Comparison of ENCODE assay signal across 28 cellular contexts in genomic region chr1:213032651-213033050, GRCh38.
"Had no signal": no experiment of that assay in that cellular context is flagged by ENCODE, and none has a peak within 500 bp of the region (broad histone marks: within the 10 kb centered on the region; RNA-seq: fewer than 3 reads in every experiment).

No MANE protein-coding gene starts in this region.

- H3K4me3 ChIP-seq: body of pancreas, breast epithelium had no signal

- H3K9me3 ChIP-seq: body of pancreas, breast epithelium had no signal

- H3K27ac ChIP-seq: body of pancreas, brain microvascular endothelial cell, breast epithelium, VCaP had no signal

- H3K36me3 ChIP-seq: brain microvascular endothelial cell, breast epithelium had no signal

- H3K4me1 ChIP-seq: body of pancreas, breast epithelium had no signal

- H3K27me3 ChIP-seq: body of pancreas, brain microvascular endothelial cell had no signal

- DNase-seq: activated B cell treated with CpG ODN at 0.5 μM for 24 hours; activated CD4-positive, alpha-beta memory T cell treated with anti-CD3 and anti-CD28 coated beads for 36 hours; activated CD4-positive, alpha-beta T cell treated with anti-CD3 and anti-CD28 coated beads for 4 hours; activated CD4-positive, alpha-beta T cell treated with anti-CD3 and anti-CD28 coated beads, Interleukin-2, amount 10 ng/mL, durations not matched to agents 24 days and 14 days; activated CD4-positive, alpha-beta T cell treated with anti-CD3 and anti-CD28 coated beads, Interleukin-2, amount 50 U/mL, for 1 hour; activated CD4-positive, alpha-beta T cell treated with anti-CD3 and anti-CD28 coated beads, Interleukin-2, amount 50 U/mL, for 4 hours; activated CD4-positive, CD25-positive, alpha-beta regulatory T cell treated with anti-CD3 and anti-CD28 coated beads, Interleukin-2, amount 50 U/mL, for 72 hours; activated CD8-positive, alpha-beta memory T cell treated with anti-CD3 and anti-CD28 coated beads, Interleukin-2, amount 50 U/mL, for 4 hours; activated CD8-positive, alpha-beta T cell treated with anti-CD3 and anti-CD28 coated beads for 36 hours; activated effector memory CD4-positive, alpha-beta T cell treated with Interleukin-2 at 50 U/mL for 16 hours; activated gamma-delta T cell; activated naive CD4-positive, alpha-beta T cell treated with anti-CD3 and anti-CD28 coated beads, Interleukin-2, amount 10 ng/mL, durations not matched to agents 7 days and 5 days; activated naive CD4-positive, alpha-beta T cell treated with Interleukin-2 at 50 U/mL for 16 hours; activated naive CD8-positive, alpha-beta T cell treated with anti-CD3 and anti-CD28 coated beads, Interleukin-2, amount 10 ng/mL, durations not matched to agents 7 days and 5 days; activated naive CD8-positive, alpha-beta T cell treated with anti-CD3 and anti-CD28 coated beads, Interleukin-2, amount 50 U/mL, for 24 hours; activated T-cell treated with anti-CD3 and anti-CD28 coated beads for 4 hours; activated T-cell treated with anti-CD3 and anti-CD28 coated beads, Interleukin-2, amount 50 U/mL, for 24 hours; activated T-cell treated with anti-CD3 and anti-CD28 coated beads, Interleukin-2, amount 50 U/mL, for 48 hours; amygdala; aorta; body of pancreas; brain microvascular endothelial cell; central memory CD4-positive, alpha-beta T cell; T-helper 1 cell; T-helper 2 cell; T-helper 9 cell had no signal
